Comparison of ENCODE assay signal across 8 cellular contexts in genomic region chr1:149936992-149937705, GRCh38. TPM values are rescaled to one million over a fixed set of nuclear protein-coding genes. Genes with fewer than 3 reads are reported as not detected.
DNase-seq lines count a peak whose midpoint lies in the region; ATAC-seq and TF ChIP-seq lines count a peak whose summit lies in the region.

No MANE protein-coding gene starts in this region.

- H3K27me3 ChIP-seq in adrenal gland = no peaks in the 10 kb centered on the region

- DNase-seq in DMS79 treated with DMSO at 0.1 percent for 48 hours (lab: John Stamatoyannopoulos, UW) (peak; percentile 91), LoVo (ENCODE audit: low spot score) (peak; percentile 77), adrenal gland (peak in 5 of 7 donors; percentile 43 to 79 (median 60)), iPS-NIHi7 (ENCODE audit: extremely low spot score) (peak; percentile 44), stromal cell of bone marrow (ENCODE audit: low read depth) (peak; percentile 47), NCI-H128 (lab: John Stamatoyannopoulos, UW; ENCODE audit: unreplicated experiment) (no peak), AML-193 (lab: John Stamatoyannopoulos, UW) (no peak)

- H3K36me3 ChIP-seq in adrenal gland (replicated peaks in 1 of 2) = peaks cover 0 to 5% of the 10 kb centered on the region in 2 donors

- intact Hi-C loops in adrenal gland (cut with DNase I) = no loop called here

- no peak for TF ChIP-seq CTCF in adrenal gland (IDR thresholded peaks at IDR 0.05)

- peak overlapping the region; percentile 52 to 92 (median 61) for H3K27ac ChIP-seq in adrenal gland

- peak in 1 of 2 donors; percentile 70 for TF ChIP-seq POLR2A in adrenal gland (IDR thresholded peaks at IDR 0.05)

- peak overlapping the region in 3 of 4 donors; percentile 43 to 89 (median 62) for H3K4me3 ChIP-seq in adrenal gland

- ATAC-seq in HG03139 (IDR thresholded peaks at IDR 0.05; ENCODE audit: unreplicated experiment) = no peak

- H3K4me1 ChIP-seq in adrenal gland (replicated peaks in 1 of 2) = peaks cover 33 to 46% of the 10 kb centered on the region in 2 donors

- no peaks in the 10 kb centered on the region for H3K9me3 ChIP-seq in adrenal gland (replicated peaks in 1 of 3)

- 15 to 22% (median 19%) methylated on average over 8 of the region's 8 CpGs for WGBS in adrenal gland, 4 donors

RNA-seq across cellular contexts. Expression of gene MTMR11, which starts 0.5 kb away (rescaled TPM):
- 10 to 100 TPM; 21.6 to 70.6 (median 40.2) TPM for total RNA-seq in adrenal gland
- 10 to 100 TPM; 52.6 to 70.0 (median 60.2) TPM for polyA plus RNA-seq in adrenal gland

RNA-seq across cellular contexts. Expression of gene SF3B4, which starts 9.5 kb away (rescaled TPM):
- 10 to 100 TPM; 10.2 to 59.3 (median 35.5) TPM for total RNA-seq in adrenal gland
- polyA plus RNA-seq in adrenal gland = 10 to 100 TPM; 41.0 to 83.6 (median 57.5) TPM

RNA-seq across cellular contexts. Expression of gene SV2A, which starts 19.5 kb away (rescaled TPM):
- 10 to 100 TPM in 4 of 8 donors, 1 to 10 TPM in 4; 2.8 to 31.8 (median 9.1) TPM for total RNA-seq in adrenal gland
- polyA plus RNA-seq in adrenal gland = 10 to 100 TPM; 11.1 to 24.1 (median 12.8) TPM

RNA-seq across cellular contexts. Expression of gene BOLA1, which starts 37.8 kb away (rescaled TPM):
- 10 to 100 TPM; 12.3 to 63.8 (median 31.9) TPM for total RNA-seq in adrenal gland
- 10 to 100 TPM; 12.2 to 50.2 (median 41.0) TPM for polyA plus RNA-seq in adrenal gland

Comparison
In these comparisons a context has a peak if more than half of its experiments do, and no peak if none do; other contexts are left out.
1. DNase-seq: peak in DMS79 treated with DMSO at 0.1 percent for 48 hours (single experiment), LoVo (single experiment), adrenal gland (5 of 7), iPS-NIHi7 (single experiment) and stromal cell of bone marrow (single experiment); none in NCI-H128 (single experiment) and AML-193 (0 of 2).